Comparison of ENCODE assay signal across 9 cellular contexts in the genomic region with DNA sequence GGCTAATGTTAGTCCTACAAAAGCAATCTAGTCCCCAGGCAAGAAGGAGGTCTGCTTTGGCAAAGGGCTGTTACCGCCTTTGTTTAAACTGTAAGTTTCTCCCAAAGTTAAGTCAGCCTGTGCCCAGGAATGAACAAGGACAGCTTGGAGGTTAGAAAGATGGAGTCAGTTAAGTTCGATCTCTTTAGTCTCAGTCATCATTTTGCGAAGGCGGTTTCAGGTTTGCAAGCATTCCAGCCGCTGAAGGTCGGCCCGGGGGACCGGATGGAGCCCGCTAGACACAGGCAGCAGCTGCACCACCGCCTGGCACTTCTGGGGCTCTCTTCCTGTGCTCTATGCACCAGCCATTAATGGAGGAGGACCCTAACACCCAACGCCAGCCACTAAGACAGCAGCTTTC.
DNase-seq lines count a peak whose midpoint lies in the region; ATAC-seq and TF ChIP-seq lines count a peak whose summit lies in the region.
"Had no signal": no experiment of that assay in that cellular context is flagged by ENCODE, and none has a peak within 500 bp of the region (broad histone marks: within the 10 kb centered on the region; RNA-seq: fewer than 3 reads in every experiment).

No MANE protein-coding gene starts in this region.

- H3K4me1 ChIP-seq in right lobe of liver: peaks cover 0 to 68% (median 36%) of the 10 kb centered on the region in 4 donors

- peak overlapping the region; percentile 37 for H3K27ac Mint-ChIP-seq in activated CD4-positive, alpha-beta T cell treated with anti-CD3 and anti-CD28 coated beads, Interleukin-2, amount 10 ng/mL, durations not matched to agents 24 days and 14 days
- H3K27ac Mint-ChIP-seq in activated naive CD8-positive, alpha-beta T cell treated with anti-CD3 and anti-CD28 coated beads, Interleukin-2, amount 50 U/mL, for 24 hours: peak overlapping the region; percentile 32
- peak overlapping the region; percentile 84 for H3K27ac Mint-ChIP-seq in stimulated activated naive B cell treated with anti-CD40 and anti-IgM and Interleukin-4, amounts not matched to agents 10 μg/mL and 1 μg/mL and 100 μg/mL, for 72 hours

- H3K36me3 Mint-ChIP-seq in activated CD4-positive, alpha-beta T cell treated with anti-CD3 and anti-CD28 coated beads, Interleukin-2, amount 10 ng/mL, durations not matched to agents 24 days and 14 days (ENCODE audit: low read depth): peaks cover 9% of the 10 kb centered on the region
- peaks cover 20% of the 10 kb centered on the region for H3K36me3 Mint-ChIP-seq in activated naive CD8-positive, alpha-beta T cell treated with anti-CD3 and anti-CD28 coated beads, Interleukin-2, amount 50 U/mL, for 24 hours (ENCODE audit: low read depth)
- H3K36me3 Mint-ChIP-seq in stimulated activated naive B cell treated with anti-CD40 and anti-IgM and Interleukin-4, amounts not matched to agents 10 μg/mL and 1 μg/mL and 100 μg/mL, for 72 hours: peaks cover 26 to 48% of the 10 kb centered on the region in 2 donors

- no peaks in the 10 kb centered on the region for H3K27me3 Mint-ChIP-seq in activated CD4-positive, alpha-beta T cell treated with anti-CD3 and anti-CD28 coated beads, Interleukin-2, amount 10 ng/mL, durations not matched to agents 24 days and 14 days
- no peaks in the 10 kb centered on the region for H3K27me3 Mint-ChIP-seq in activated naive CD8-positive, alpha-beta T cell treated with anti-CD3 and anti-CD28 coated beads, Interleukin-2, amount 50 U/mL, for 24 hours
- H3K27me3 Mint-ChIP-seq in stimulated activated naive B cell treated with anti-CD40 and anti-IgM and Interleukin-4, amounts not matched to agents 10 μg/mL and 1 μg/mL and 100 μg/mL, for 72 hours: no peaks in the 10 kb centered on the region

- TF ChIP-seq POLR2A in right lobe of liver (IDR thresholded peaks at IDR 0.05): no peak
- TF ChIP-seq POLR2A in GM18505 (IDR thresholded peaks at IDR 0.05; ENCODE audit: borderline replicate concordance, extremely low read depth, insufficient read depth, insufficient read length): no peak

- H3K4me3 ChIP-seq in right lobe of liver: no peak overlapping the region

- 94% methylated on average over 5 of the region's 11 CpGs for WGBS in right lobe of liver (ENCODE audit: insufficient coverage, low coverage, low lambda C conversion rate, missing lambda C conversion rate)

- H3K27ac ChIP-seq in right lobe of liver: peak overlapping the region; percentile 67 to 91 (median 79)

- no peak for ATAC-seq in activated naive CD8-positive, alpha-beta T cell treated with anti-CD3 and anti-CD28 coated beads, Interleukin-2, amount 50 U/mL, for 24 hours
- ATAC-seq in right lobe of liver (no peak), GM18505 (IDR thresholded peaks at IDR 0.05; ENCODE audit: unreplicated experiment) (no peak)
- no peak for ATAC-seq in stimulated activated naive B cell treated with anti-CD40 and anti-IgM and Interleukin-4, amounts not matched to agents 10 μg/mL and 1 μg/mL and 100 μg/mL, for 72 hours (replicated peaks)
- no peak for ATAC-seq in activated CD4-positive, CD25-positive, alpha-beta regulatory T cell treated with anti-CD3 and anti-CD28 coated beads, Interleukin-2, amount 50 U/mL, for 24 hours

- TF ChIP-seq CTCF in right lobe of liver (IDR thresholded peaks at IDR 0.05) (no peak), GM13976 (IDR thresholded peaks at IDR 0.05; ENCODE audit: borderline replicate concordance, control extremely low read depth, extremely low read depth, insufficient read depth, missing control alignments) (no peak)

- in situ Hi-C loops in GM13976 (cut with MboI; ENCODE audit: low sequenced_read_pairs, unreplicated experiment): no loop called here

- H3K4me3 Mint-ChIP-seq in activated CD4-positive, alpha-beta T cell treated with anti-CD3 and anti-CD28 coated beads, Interleukin-2, amount 10 ng/mL, durations not matched to agents 24 days and 14 days: peak overlapping the region; percentile 17
- H3K4me3 Mint-ChIP-seq in activated naive CD8-positive, alpha-beta T cell treated with anti-CD3 and anti-CD28 coated beads, Interleukin-2, amount 50 U/mL, for 24 hours: no peak overlapping the region
- no peak overlapping the region for H3K4me3 Mint-ChIP-seq in stimulated activated naive B cell treated with anti-CD40 and anti-IgM and Interleukin-4, amounts not matched to agents 10 μg/mL and 1 μg/mL and 100 μg/mL, for 72 hours

- intact Hi-C loops in activated CD4-positive, alpha-beta T cell treated with anti-CD3 and anti-CD28 coated beads, Interleukin-2, amount 10 ng/mL, durations not matched to agents 24 days and 14 days (cut with micrococcal nuclease): no loop called here
- intact Hi-C loops in right lobe of liver (cut with DNase I): loop anchor here in 1 of 2 donors (10.0 kb wide), 1 partner anchor 79 kb away; no protein-coding TSS in a partner anchor

- H3K36me3 ChIP-seq in right lobe of liver: no peaks in the 10 kb centered on the region

- H3K9me3 Mint-ChIP-seq in activated CD4-positive, alpha-beta T cell treated with anti-CD3 and anti-CD28 coated beads, Interleukin-2, amount 10 ng/mL, durations not matched to agents 24 days and 14 days: no peaks in the 10 kb centered on the region
- no peaks in the 10 kb centered on the region for H3K9me3 Mint-ChIP-seq in activated naive CD8-positive, alpha-beta T cell treated with anti-CD3 and anti-CD28 coated beads, Interleukin-2, amount 50 U/mL, for 24 hours
- H3K9me3 Mint-ChIP-seq in stimulated activated naive B cell treated with anti-CD40 and anti-IgM and Interleukin-4, amounts not matched to agents 10 μg/mL and 1 μg/mL and 100 μg/mL, for 72 hours: no peaks in the 10 kb centered on the region

- H3K4me1 Mint-ChIP-seq in activated CD4-positive, alpha-beta T cell treated with anti-CD3 and anti-CD28 coated beads, Interleukin-2, amount 10 ng/mL, durations not matched to agents 24 days and 14 days: peaks cover 65% of the 10 kb centered on the region
- peaks cover 96% of the 10 kb centered on the region for H3K4me1 Mint-ChIP-seq in activated naive CD8-positive, alpha-beta T cell treated with anti-CD3 and anti-CD28 coated beads, Interleukin-2, amount 50 U/mL, for 24 hours
- peaks cover 73 to 97% of the 10 kb centered on the region in 2 donors for H3K4me1 Mint-ChIP-seq in stimulated activated naive B cell treated with anti-CD40 and anti-IgM and Interleukin-4, amounts not matched to agents 10 μg/mL and 1 μg/mL and 100 μg/mL, for 72 hours

- no peak for DNase-seq in activated CD4-positive, alpha-beta T cell treated with anti-CD3 and anti-CD28 coated beads, Interleukin-2, amount 10 ng/mL, durations not matched to agents 24 days and 14 days
- DNase-seq in activated CD4-positive, alpha-beta T cell treated with anti-CD3 and anti-CD28 coated beads, Interleukin-2, amount 50 U/mL, for 48 hours: no peak
- no peak for DNase-seq in activated naive CD8-positive, alpha-beta T cell treated with anti-CD3 and anti-CD28 coated beads, Interleukin-2, amount 50 U/mL, for 24 hours
- DNase-seq in right lobe of liver (no peak), GM13976 (ENCODE audit: low spot score) (no peak)
- DNase-seq in stimulated activated naive B cell treated with anti-CD40 and anti-IgM and Interleukin-4, amounts not matched to agents 10 μg/mL and 1 μg/mL and 100 μg/mL, for 72 hours: no peak
- DNase-seq: H7 had no signal

- no peaks in the 10 kb centered on the region for H3K27me3 ChIP-seq in right lobe of liver

- no peaks in the 10 kb centered on the region for H3K9me3 ChIP-seq in right lobe of liver

Comparison
In these comparisons a context has a peak if more than half of its experiments do, and no peak if none do; other contexts are left out.
1. H3K27ac Mint-ChIP-seq: peak in every context shown above with its lines; median percentile 84 in stimulated activated naive B cell treated with anti-CD40 and anti-IgM and Interleukin-4, amounts not matched to agents 10 μg/mL and 1 μg/mL and 100 μg/mL, for 72 hours; 37 in activated CD4-positive, alpha-beta T cell treated with anti-CD3 and anti-CD28 coated beads, Interleukin-2, amount 10 ng/mL, durations not matched to agents 24 days and 14 days; 32 in activated naive CD8-positive, alpha-beta T cell treated with anti-CD3 and anti-CD28 coated beads, Interleukin-2, amount 50 U/mL, for 24 hours.